10 cellular contexts compared by ENCODE assay signal in genomic region chr3:141414141-141414689, GRCh38. TPM values are rescaled to one million over a fixed set of nuclear protein-coding genes. Genes with fewer than 3 reads are reported as not detected.
DNase-seq lines count a peak whose midpoint lies in the region; ATAC-seq and TF ChIP-seq lines count a peak whose summit lies in the region.
"Had no signal": no experiment of that assay in that cellular context is flagged by ENCODE, and none has a peak within 500 bp of the region (broad histone marks: within the 10 kb centered on the region; RNA-seq: fewer than 3 reads in every experiment).

No MANE protein-coding gene starts in this region.

- no peak overlapping the region for H2AFZ ChIP-seq in fibroblast of lung (ENCODE audit: low read length)
- no peak overlapping the region for H2AFZ ChIP-seq in H9 (ENCODE audit: low read length)

- no peak overlapping the region for H3K4me3 ChIP-seq in fibroblast of lung (replicated peaks in 1 of 4; ENCODE audit: control extremely low read depth in 1 of 4, insufficient read depth in 1 of 4, low read depth in 3 of 4, low read length in 4 of 4)

- H4K20me1 ChIP-seq in fibroblast of lung (ENCODE audit: control insufficient read depth, extremely low read depth, insufficient read depth, low read length) (no peaks in the 10 kb centered on the region), H9 (ENCODE audit: control insufficient read depth, insufficient read depth, insufficient read length) (no peaks in the 10 kb centered on the region)

- H2BK5ac ChIP-seq in H9 (ENCODE audit: insufficient read length, low read length), result no peak overlapping the region

- no peaks in the 10 kb centered on the region for H3K9me3 Mint-ChIP-seq in activated T-cell treated with anti-CD3 and anti-CD28 coated beads, Interleukin-2, amount 50 U/mL, for 4 hours
- peaks cover 5% of the 10 kb centered on the region for H3K9me3 Mint-ChIP-seq in stimulated activated naive CD8-positive, alpha-beta T cell treated with anti-CD3 and anti-CD28 coated beads, Interleukin-15, Interleukin-2, amounts not matched to agents 100 ng/mL and 50 ng/mL, for 24 hours
- no peaks in the 10 kb centered on the region for H3K9me3 Mint-ChIP-seq in H9

- H2BK12ac ChIP-seq in H9 (ENCODE audit: insufficient read length, low read depth, low read length), result no peak overlapping the region

- peaks cover 33% of the 10 kb centered on the region for H3K36me3 Mint-ChIP-seq in activated T-cell treated with anti-CD3 and anti-CD28 coated beads, Interleukin-2, amount 50 U/mL, for 4 hours (ENCODE audit: insufficient read depth)
- H3K36me3 Mint-ChIP-seq in stimulated activated naive CD8-positive, alpha-beta T cell treated with anti-CD3 and anti-CD28 coated beads, Interleukin-15, Interleukin-2, amounts not matched to agents 100 ng/mL and 50 ng/mL, for 24 hours (ENCODE audit: low read depth), result peaks cover 32% of the 10 kb centered on the region
- peaks cover 0 to 7% (median 6%) of the 10 kb centered on the region in 3 experiments; a peak in 4 of 7 replicates for H3K36me3 Mint-ChIP-seq in H9 (ENCODE audit: insufficient read depth in 1 of 3, low read depth in 3 of 3)

- peak overlapping the region; percentile 87 for H3K27ac ChIP-seq in fibroblast of lung (ENCODE audit: insufficient read depth, low read length)
- H3K27ac ChIP-seq in H9 (ENCODE audit: insufficient read length, low read depth, low read length), result no peak overlapping the region

- H3K23me2 ChIP-seq in H9 (ENCODE audit: insufficient read length, low read depth, low read length, poor library complexity, severe bottlenecking), result no peaks in the 10 kb centered on the region

- no peak overlapping the region for H2AK5ac ChIP-seq in H9 (ENCODE audit: insufficient read length, low read length)

- ATAC-seq in activated CD4-positive, CD25-positive, alpha-beta regulatory T cell treated with anti-CD3 and anti-CD28 coated beads, Interleukin-2, amount 50 U/mL, for 24 hours, result peak; percentile 82 to 83
- peak; percentile 80 to 81 for ATAC-seq in activated T-cell treated with anti-CD3 and anti-CD28 coated beads, Interleukin-2, amount 50 U/mL, for 4 hours
- no peak for ATAC-seq in HG03378 (IDR thresholded peaks at IDR 0.05; ENCODE audit: unreplicated experiment)

- H3K4me3 Mint-ChIP-seq in activated T-cell treated with anti-CD3 and anti-CD28 coated beads, Interleukin-2, amount 50 U/mL, for 4 hours, result no peak overlapping the region
- peak overlapping the region; percentile 83 for H3K4me3 Mint-ChIP-seq in stimulated activated naive CD8-positive, alpha-beta T cell treated with anti-CD3 and anti-CD28 coated beads, Interleukin-15, Interleukin-2, amounts not matched to agents 100 ng/mL and 50 ng/mL, for 24 hours
- no peak overlapping the region for H3K4me3 Mint-ChIP-seq in H9

- no peak for TF ChIP-seq CTCF in fibroblast of lung (conservative IDR thresholded peaks at IDR 0.05 in 1 of 2, IDR thresholded peaks at IDR 0.05 in 1 of 2; ENCODE audit: low read depth in 1 of 2, low read length in 2 of 2)
- TF ChIP-seq CTCF in H9 (conservative IDR thresholded peaks at IDR 0.05), result no peak

- H3K79me1 ChIP-seq in H9 (ENCODE audit: insufficient read depth, low read depth, low read length, poor library complexity, severe bottlenecking), result no peaks in the 10 kb centered on the region

- H3K18ac ChIP-seq in H9 (ENCODE audit: insufficient read length, low read depth, low read length), result no peak overlapping the region

- no peak overlapping the region for H3K4ac ChIP-seq in H9 (ENCODE audit: low read depth, low read length)

- no peaks in the 10 kb centered on the region for H3K27me3 ChIP-seq in fibroblast of lung (ENCODE audit: control insufficient read depth, insufficient read depth, low read length)
- peaks cover 4% of the 10 kb centered on the region; the same call in 1 of the 2 replicates for H3K27me3 ChIP-seq in H9 (ENCODE audit: insufficient read depth, low read length)

- peak overlapping the region; percentile 97 for H3K27ac Mint-ChIP-seq in stimulated activated naive CD8-positive, alpha-beta T cell treated with anti-CD3 and anti-CD28 coated beads, Interleukin-15, Interleukin-2, amounts not matched to agents 100 ng/mL and 50 ng/mL, for 24 hours
- H3K27ac Mint-ChIP-seq in H9, result no peak overlapping the region; a peak in 1 of 7 replicates

- no peak overlapping the region for H3K56ac ChIP-seq in H9 (ENCODE audit: insufficient read length, low read depth, low read length)

- no peak overlapping the region for H4K8ac ChIP-seq in H9 (replicated peaks; ENCODE audit: insufficient read length, low read depth, low read length)

- H3K9me3 ChIP-seq in fibroblast of lung (ENCODE audit: control insufficient read depth, insufficient read depth, low read depth, low read length) (no peaks in the 10 kb centered on the region), H9 (ENCODE audit: control insufficient read depth, low read depth, low read length) (no peaks in the 10 kb centered on the region)

- H3K9ac ChIP-seq in fibroblast of lung (ENCODE audit: insufficient read depth, low read length), result no peak overlapping the region
- H3K9ac ChIP-seq in H9 (ENCODE audit: extremely low read depth, insufficient read length, low read length), result no peak overlapping the region

- H3K4me1 ChIP-seq in fibroblast of lung (ENCODE audit: control insufficient read depth, extremely low read depth, insufficient read depth, low read length) (peaks cover 52% of the 10 kb centered on the region), H9 (ENCODE audit: insufficient read depth, low read length) (no peaks in the 10 kb centered on the region)

- DNase-seq in activated CD4-positive, CD25-positive, alpha-beta regulatory T cell (lab: John Stamatoyannopoulos, UW), result no peak
- no peak for DNase-seq in activated T-cell treated with anti-CD3 and anti-CD28 coated beads, Interleukin-2, amount 50 U/mL, for 4 hours
- DNase-seq in fibroblast of lung (ENCODE audit: low read depth in 2 of 2) (peak in 1 of 2 donors; percentile 83), H9 (no peak), NCI-H2107 treated with DMSO at 0.1 percent for 48 hours (lab: John Stamatoyannopoulos, UW; ENCODE audit: unreplicated experiment) (no peak)
- DNase-seq: NCI-H146, T1000 had no signal

- H2BK120ac ChIP-seq in H9 (ENCODE audit: low read depth, low read length, poor library complexity, severe bottlenecking), result no peak overlapping the region

- no peak overlapping the region for H2BK15ac ChIP-seq in H9 (ENCODE audit: low read depth, low read length)

- no peaks in the 10 kb centered on the region for H3K27me3 Mint-ChIP-seq in activated T-cell treated with anti-CD3 and anti-CD28 coated beads, Interleukin-2, amount 50 U/mL, for 4 hours (ENCODE audit: low read depth)
- no peaks in the 10 kb centered on the region for H3K27me3 Mint-ChIP-seq in stimulated activated naive CD8-positive, alpha-beta T cell treated with anti-CD3 and anti-CD28 coated beads, Interleukin-15, Interleukin-2, amounts not matched to agents 100 ng/mL and 50 ng/mL, for 24 hours
- peaks cover 8% of the 10 kb centered on the region for H3K27me3 Mint-ChIP-seq in H9 (ENCODE audit: low read depth)

- H3K4me2 ChIP-seq in fibroblast of lung (ENCODE audit: extremely low read depth, insufficient read depth, low read length) (no peak overlapping the region), H9 (ENCODE audit: insufficient read depth, insufficient read length, low read length) (no peak overlapping the region)

- H4K5ac ChIP-seq in H9 (ENCODE audit: insufficient read length, low read depth, low read length), result no peak overlapping the region

- WGBS in H9 (ENCODE audit: extremely low coverage, insufficient read length, low lambda C conversion rate), result no CpG with 5 or more reads among the region's 8 CpGs

- no peak overlapping the region for H3K14ac ChIP-seq in H9 (ENCODE audit: insufficient read depth, low read length)

- H3K36me3 ChIP-seq in fibroblast of lung (ENCODE audit: control insufficient read depth, insufficient read depth, low read length), result peaks cover 24% of the 10 kb centered on the region

- peaks cover 86% of the 10 kb centered on the region for H3K4me1 Mint-ChIP-seq in activated T-cell treated with anti-CD3 and anti-CD28 coated beads, Interleukin-2, amount 50 U/mL, for 4 hours (ENCODE audit: low read depth)
- H3K4me1 Mint-ChIP-seq in stimulated activated naive CD8-positive, alpha-beta T cell treated with anti-CD3 and anti-CD28 coated beads, Interleukin-15, Interleukin-2, amounts not matched to agents 100 ng/mL and 50 ng/mL, for 24 hours (ENCODE audit: low read depth), result peaks cover 77% of the 10 kb centered on the region
- H3K4me1 Mint-ChIP-seq in H9, result peaks cover 20 to 27% of the 10 kb centered on the region in 2 experiments

- no peak overlapping the region for H2BK20ac ChIP-seq in H9 (ENCODE audit: low read depth, low read length, poor library complexity, severe bottlenecking)

- no peak overlapping the region for H3K23ac ChIP-seq in H9 (ENCODE audit: insufficient read length, low read depth, low read length)

- H4K91ac ChIP-seq in H9 (ENCODE audit: insufficient read length, low read depth, low read length), result no peak overlapping the region

- H3T11ph ChIP-seq in H9 (ENCODE audit: low read length), result no peak overlapping the region

- peaks cover 83% of the 10 kb centered on the region for H3K79me2 ChIP-seq in fibroblast of lung (ENCODE audit: control insufficient read depth, insufficient read depth, low read length)
- H3K79me2 ChIP-seq in H9 (ENCODE audit: insufficient read depth, low read length), result no peaks in the 10 kb centered on the region

RNA-seq across cellular contexts. Expression of gene ZBTB38, which starts 45.9 kb away (rescaled TPM):
- total RNA-seq in activated T-cell treated with anti-CD3 and anti-CD28 coated beads, Interleukin-2, amount 50 U/mL, for 4 hours, result 10 to 100 TPM; 15.4 to 22.5 (median 21.0) TPM
- total RNA-seq in fibroblast of lung, result 142 and 191 TPM in 2 replicates
- 64.0 and 96.0 TPM in 2 replicates for polyA plus RNA-seq in fibroblast of lung
- 41.3 and 85.4 TPM in 2 replicates for polyA plus RNA-seq in fibroblast of lung (2012)
- polyA minus RNA-seq in fibroblast of lung (ENCODE audit: low replicate concordance), result 105 and 128 TPM in 2 replicates
- 12.7 and 14.6 TPM in 2 replicates for total RNA-seq in H9 (2021)
